2 cellular contexts compared by ENCODE assay signal in the genomic region with DNA sequence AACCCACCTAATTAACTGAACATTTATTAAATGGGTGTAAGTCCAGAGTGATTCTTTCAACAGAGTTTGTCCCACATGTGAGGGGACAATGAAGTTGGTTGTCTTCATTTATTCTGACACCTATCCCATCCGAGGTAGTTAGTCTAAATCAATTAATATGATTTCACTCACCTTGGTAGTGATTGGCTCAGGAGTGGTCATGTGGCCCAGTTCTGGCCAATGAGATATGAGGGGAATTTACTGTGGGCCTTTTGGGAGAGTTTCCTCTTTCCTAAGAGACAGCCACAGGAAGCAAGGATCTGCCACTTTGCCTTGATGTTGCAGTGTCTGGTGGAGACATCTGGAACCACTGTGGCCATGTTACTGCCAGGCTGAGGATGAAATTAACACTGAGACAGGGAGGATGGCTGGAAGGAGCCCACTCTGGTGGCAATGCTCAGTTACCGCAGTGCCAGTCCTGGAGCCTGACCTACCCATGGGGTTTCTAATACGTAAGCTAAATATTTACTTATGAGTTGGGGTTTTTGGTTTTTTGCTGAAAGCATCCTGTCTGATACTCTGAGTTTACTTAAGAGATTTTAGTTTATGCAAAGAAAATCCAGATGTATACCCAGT.
TF ChIP-seq lines count a peak whose summit lies in the region.

No MANE protein-coding gene starts in this region.

TF ChIP-seq in IMR-90, 13 proteins besides CTCF, POLR2A, EP300 and RAD21:
- TF ChIP-seq MXI1 (IDR thresholded peaks at IDR 0.05; ENCODE audit: borderline replicate concordance, low read depth, low read length) (no peak), FOS (IDR thresholded peaks at IDR 0.05; ENCODE audit: low read depth, low read length) (no peak), MAZ (IDR thresholded peaks at IDR 0.05; ENCODE audit: borderline replicate concordance, low read depth, low read length) (no peak), CHD1 (IDR thresholded peaks at IDR 0.05; ENCODE audit: low read depth, low read length) (no peak)
- TF ChIP-seq, protein P1, sequence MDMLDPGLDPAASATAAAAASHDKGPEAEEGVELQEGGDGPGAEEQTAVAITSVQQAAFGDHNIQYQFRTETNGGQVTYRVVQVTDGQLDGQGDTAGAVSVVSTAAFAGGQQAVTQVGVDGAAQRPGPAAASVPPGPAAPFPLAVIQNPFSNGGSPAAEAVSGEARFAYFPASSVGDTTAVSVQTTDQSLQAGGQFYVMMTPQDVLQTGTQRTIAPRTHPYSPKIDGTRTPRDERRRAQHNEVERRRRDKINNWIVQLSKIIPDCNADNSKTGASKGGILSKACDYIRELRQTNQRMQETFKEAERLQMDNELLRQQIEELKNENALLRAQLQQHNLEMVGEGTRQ (IDR thresholded peaks at IDR 0.05; ENCODE audit: low read depth, low read length), result peak; percentile 84

TF ChIP-seq in H1, 55 proteins besides CTCF, POLR2A, EP300 and RAD21:
- TF ChIP-seq, protein P1 (IDR thresholded peaks at IDR 0.05; ENCODE audit: low read length), result 0 out of 2 replicates have a peak, but pooled peaks have one; percentile 33
- TF ChIP-seq HDAC2 (IDR thresholded peaks at IDR 0.05; ENCODE audit: borderline replicate concordance in 1 of 2, low read depth in 2 of 2, low read length in 2 of 2), result no peak
TF ChIP-seq in H1: peak in this region for 1.
